Comparison of ENCODE assay signal across 1 cellular context in genomic region chr4:2817701-2818350, GRCh38.
TF ChIP-seq lines count a peak whose summit lies in the region.

No MANE protein-coding gene starts in this region.

TF ChIP-seq in HCT116, 20 proteins besides CTCF, POLR2A, EP300 and RAD21:
- TF ChIP-seq POLR2AphosphoS5 (IDR thresholded peaks at IDR 0.05; ENCODE audit: low read depth, low read length): peak; percentile 47; the same call in 1 of the 2 replicates
- TF ChIP-seq EZH2 (IDR thresholded peaks at IDR 0.05): no peak
- TF ChIP-seq ELF1 (IDR thresholded peaks at IDR 0.05; ENCODE audit: borderline replicate concordance, low read depth): no peak
- no peak for TF ChIP-seq JUND (IDR thresholded peaks at IDR 0.05)
- TF ChIP-seq YY1 (IDR thresholded peaks at IDR 0.05; ENCODE audit: extremely low read depth, insufficient replicate concordance, low read depth, low read length): peak; percentile 48
- no peak for TF ChIP-seq SRF (IDR thresholded peaks at IDR 0.05; ENCODE audit: low read depth)
- TF ChIP-seq ZFX (IDR thresholded peaks at IDR 0.05): peak; percentile 65; the same call in 1 of the 2 replicates
- TF ChIP-seq TCF7L2 (IDR thresholded peaks at IDR 0.05; ENCODE audit: borderline replicate concordance, extremely low read depth, insufficient read depth, insufficient read length): no peak
- TF ChIP-seq ZNF274 (IDR thresholded peaks at IDR 0.05; ENCODE audit: low read depth, low read length): no peak
- no peak for TF ChIP-seq ZBTB33 (IDR thresholded peaks at IDR 0.05; ENCODE audit: extremely low read depth, insufficient replicate concordance, low read length)
- TF ChIP-seq SIN3A (IDR thresholded peaks at IDR 0.05; ENCODE audit: low read depth): no peak
